Comparison of ENCODE assay signal across 28 cellular contexts in genomic region chr14:37610945-37611523, GRCh38. TPM values are rescaled to one million over a fixed set of nuclear protein-coding genes. Genes with fewer than 3 reads are reported as not detected.
DNase-seq lines count a peak whose midpoint lies in the region; FAIRE-seq and TF ChIP-seq lines count a peak whose summit lies in the region.
"Had no signal": no experiment of that assay in that cellular context is flagged by ENCODE, and none has a peak within 500 bp of the region (broad histone marks: within the 10 kb centered on the region; RNA-seq: fewer than 3 reads in every experiment).

No MANE protein-coding gene starts in this region.

- H3K9me3 Mint-ChIP-seq in chondrocyte (ENCODE audit: low read depth) = peaks cover 33% of the 10 kb centered on the region

- H3K4me1 Mint-ChIP-seq in chondrocyte (ENCODE audit: low read depth) = no peaks in the 10 kb centered on the region
- H3K4me1 Mint-ChIP-seq: activated B cell treated with CpG ODN at 0.5 μM for 24 hours; activated naive CD4-positive, alpha-beta T cell treated with anti-CD3 and anti-CD28 coated beads, Interleukin-2, amount 50 U/mL, for 24 hours; activated T-helper 17 cell treated with anti-CD3 and anti-CD28 coated beads, Interleukin-2, amount 50 U/mL, for 72 hours; naive B cell had no signal

- no peaks in the 10 kb centered on the region for H3K4me1 ChIP-seq in HUES6 (ENCODE audit: control insufficient read depth, insufficient read depth, low read length)
- no peaks in the 10 kb centered on the region for H3K4me1 ChIP-seq in iPS-20b (ENCODE audit: insufficient read depth, low read length)
- H3K4me1 ChIP-seq: heart right ventricle, SJSA1 had no signal

- H3K9ac ChIP-seq in HUES6 (ENCODE audit: low read length) = no peak overlapping the region
- H3K9ac ChIP-seq in iPS-20b (ENCODE audit: low read depth, low read length) = no peak overlapping the region

- no peak overlapping the region for H3K4me3 Mint-ChIP-seq in chondrocyte (ENCODE audit: unreplicated experiment)
- H3K4me3 Mint-ChIP-seq: activated B cell treated with CpG ODN at 0.5 μM for 24 hours; activated naive CD4-positive, alpha-beta T cell treated with anti-CD3 and anti-CD28 coated beads, Interleukin-2, amount 50 U/mL, for 24 hours; activated T-helper 17 cell treated with anti-CD3 and anti-CD28 coated beads, Interleukin-2, amount 50 U/mL, for 72 hours; naive B cell; type B pancreatic cell had no signal

- DNase-seq in chondrocyte (ENCODE audit: low spot score) = peak; percentile 88
- DNase-seq in retinal pigment epithelial cell (ENCODE audit: low read depth) = no peak
- no peak for DNase-seq in RCC 7860 (ENCODE audit: low spot score)
- no peak for DNase-seq in anterior cingulate cortex (lab: John Stamatoyannopoulos, UW)
- DNase-seq in COR-L47 (lab: John Stamatoyannopoulos, UW) = no peak
- DNase-seq: activated B cell treated with CpG ODN at 0.5 μM for 24 hours; activated CD4-positive, alpha-beta T cell treated with anti-CD3 and anti-CD28 coated beads, Interleukin-2, amount 50 U/mL, for 48 hours; C1 segment of cervical spinal cord; cerebellar nuclear complex; DMS79 treated with DMSO at 0.1 percent for 48 hours; HCEC 1CT; heart right ventricle; Karpas-422; naive B cell; NCI-H1436 treated with DMSO at 0.1 percent for 48 hours; NCI-H345; NCI-H748 treated with DMSO at 0.1 percent for 48 hours; stimulated activated CD4-positive, alpha-beta T cell treated with anti-CD3 and anti-CD28 coated beads, Interleukin-1b, Interleukin-23, amount 100 ng/mL, for 48 hours had no signal

- H3K4me3 ChIP-seq in HUES6 (ENCODE audit: low read depth, low read length) (peak overlapping the region; percentile 44; the same call in 1 of the 2 replicates), iPS-20b (ENCODE audit: low read length) (peak overlapping the region; percentile 53; the same call in 1 of the 2 replicates), retinal pigment epithelial cell (ENCODE audit: low read length) (peak overlapping the region; percentile 16)
- H3K4me3 ChIP-seq: heart right ventricle, SJSA1, smooth muscle cell had no signal

- FAIRE-seq in RCC 7860 (lab: Jason Lieb, UNC) = no peak
- FAIRE-seq: HTR-8/SVneo had no signal

- H3K27ac ChIP-seq in HUES6 (ENCODE audit: low read depth, low read length) (no peak overlapping the region), iPS-20b (ENCODE audit: low read length) (no peak overlapping the region)
- H3K27ac ChIP-seq: heart right ventricle, SJSA1 had no signal

- no peak for TF ChIP-seq CTCF in chondrocyte (IDR thresholded peaks at IDR 0.05)
- TF ChIP-seq CTCF in retinal pigment epithelial cell (conservative IDR thresholded peaks at IDR 0.05; ENCODE audit: low read depth, low read length) = no peak

- H3K36me3 ChIP-seq in HUES6 (ENCODE audit: control insufficient read depth, insufficient read depth, low read length) (no peaks in the 10 kb centered on the region), iPS-20b (ENCODE audit: insufficient read depth, low read depth, low read length) (no peaks in the 10 kb centered on the region)
- H3K36me3 ChIP-seq: heart right ventricle, SJSA1 had no signal

- no peak overlapping the region for H3K27ac Mint-ChIP-seq in chondrocyte (ENCODE audit: unreplicated experiment)
- H3K27ac Mint-ChIP-seq: activated B cell treated with CpG ODN at 0.5 μM for 24 hours; activated naive CD4-positive, alpha-beta T cell treated with anti-CD3 and anti-CD28 coated beads, Interleukin-2, amount 50 U/mL, for 24 hours; activated T-helper 17 cell treated with anti-CD3 and anti-CD28 coated beads, Interleukin-2, amount 50 U/mL, for 72 hours; naive B cell; type B pancreatic cell had no signal

- peaks cover 65% of the 10 kb centered on the region for H3K27me3 ChIP-seq in HUES6 (ENCODE audit: control insufficient read depth, insufficient read depth, low read length)
- peaks cover 70% of the 10 kb centered on the region for H3K27me3 ChIP-seq in iPS-20b (ENCODE audit: insufficient read depth, low read length)
- H3K27me3 ChIP-seq: SJSA1 had no signal

- H3K27me3 Mint-ChIP-seq in chondrocyte (ENCODE audit: low read depth) = peaks cover 30% of the 10 kb centered on the region

- H3K9me3 ChIP-seq in HUES6 (ENCODE audit: control insufficient read depth, insufficient read depth, low read depth, low read length) = peaks cover 10% of the 10 kb centered on the region; the same call in 1 of the 2 replicates
- peaks cover 17% of the 10 kb centered on the region; the same call in 1 of the 2 replicates for H3K9me3 ChIP-seq in iPS-20b (ENCODE audit: insufficient read depth, low read depth, low read length)
- H3K9me3 ChIP-seq: SJSA1 had no signal

- H3K36me3 Mint-ChIP-seq in chondrocyte (ENCODE audit: low read depth) = peaks cover 3% of the 10 kb centered on the region

RNA-seq across cellular contexts. Expression of gene TTC6, which starts 15.6 kb away (rescaled TPM):
- total RNA-seq in chondrocyte = not detected in 3 replicates
- total RNA-seq: activated B cell treated with CpG ODN at 0.5 μM for 24 hours; activated T-helper 17 cell treated with anti-CD3 and anti-CD28 coated beads, Interleukin-2, amount 50 U/mL, for 72 hours; epithelial cell of proximal tubule; heart right ventricle; RPMI7951; SJSA1; smooth muscle cell had no signal

RNA-seq across cellular contexts. Expression of gene FOXA1, which starts 16.0 kb away (rescaled TPM):
- total RNA-seq in chondrocyte = not detected in 3 replicates
- total RNA-seq: activated B cell treated with CpG ODN at 0.5 μM for 24 hours, heart right ventricle, RPMI7951 had no signal
